8 cellular contexts compared by ENCODE assay signal in genomic region chr6:88963139-88964090, GRCh38. TPM values are rescaled to one million over a fixed set of nuclear protein-coding genes. Genes with fewer than 3 reads are reported as not detected.
DNase-seq lines count a peak whose midpoint lies in the region; ATAC-seq, FAIRE-seq and TF ChIP-seq lines count a peak whose summit lies in the region.

Gene RNGTT (minus strand): TSS chr6:88963618. CDS start chr6:88963409, 209 bp downstream.

- DNase-seq in GM12892 (ENCODE audit: insufficient read length) (peak; percentile 88), NCI-H146 (lab: John Stamatoyannopoulos, UW) (peak; percentile 98), T-helper 1 cell (peak; percentile 95 to 97 (median 96)), amniotic epithelial cell (ENCODE audit: low read depth) (peak; percentile 95), heart right ventricle (peak; percentile 99), posterior cingulate gyrus (peak; percentile 97 to 100 (median 98)), upper lobe of left lung (peak; percentile 98 to 100)

- no peaks in the 10 kb centered on the region for H3K36me3 ChIP-seq in heart right ventricle
- no peaks in the 10 kb centered on the region for H3K36me3 ChIP-seq in upper lobe of left lung

- 0% methylated on average over 74 of the region's 74 CpGs for WGBS in heart right ventricle, 2 donors
- whole genome bisulfite sequencing in upper lobe of left lung, 2 donors = 0 to 1% methylated on average over 50 to 62 of the region's 74 CpGs

- FAIRE-seq in GM12892 (lab: Jason Lieb, UNC) = peak; percentile 94

- peak within 1 kb of the TSS; percentile 3 to 89 (median 84) for H3K27ac ChIP-seq in heart right ventricle
- H3K27ac ChIP-seq in upper lobe of left lung = peak within 1 kb of the TSS; percentile 76 to 88 (median 82)

- TF ChIP-seq CTCF in heart right ventricle (IDR thresholded peaks at IDR 0.05) (no peak), upper lobe of left lung (IDR thresholded peaks at IDR 0.05) (no peak)

- H3K9me3 ChIP-seq in heart right ventricle (peaks cover 0 to 21% (median 13%) of the 10 kb centered on the region in 11 donors), upper lobe of left lung (peaks cover under 1 to 6% (median 4%) of the 10 kb centered on the region in 4 donors)

- H3K27me3 ChIP-seq in heart right ventricle (no peaks in the 10 kb centered on the region), upper lobe of left lung (no peaks in the 10 kb centered on the region)

- TF ChIP-seq EP300 in upper lobe of left lung (IDR thresholded peaks at IDR 0.05) = no peak

- peak; percentile 74; the same call in 1 of the 2 replicates for TF ChIP-seq POLR2A in GM12892 (IDR thresholded peaks at IDR 0.05; ENCODE audit: low read depth, low read length)
- peak in 1 of 4 donors; percentile 55 for TF ChIP-seq POLR2A in upper lobe of left lung (IDR thresholded peaks at IDR 0.05)

- intact Hi-C loops in heart right ventricle (cut with DNase I) (no loop called here), posterior cingulate gyrus (cut with DNase I) (loop anchor here (5.0 kb wide), 1 partner anchor 389 kb away; the partner anchor contains the start of gene UBE2J1)

- ATAC-seq in HG02852 (IDR thresholded peaks at IDR 0.05; ENCODE audit: unreplicated experiment) = peak; percentile 97
- ATAC-seq in heart right ventricle = peak; percentile 100
- peak; percentile 100 for ATAC-seq in upper lobe of left lung (ENCODE audit: low FRiP score in 2 of 2)

- H3K4me1 ChIP-seq in heart right ventricle (peaks cover 7 to 29% (median 19%) of the 10 kb centered on the region in 9 donors), upper lobe of left lung (peaks cover 12 to 23% (median 17%) of the 10 kb centered on the region in 4 donors)

- H3K4me3 ChIP-seq in heart right ventricle = peak within 1 kb of the TSS; percentile 68 to 94 (median 84)
- H3K4me3 ChIP-seq in upper lobe of left lung = peak within 1 kb of the TSS; percentile 76 to 97 (median 79)

RNA-seq across cellular contexts. Expression of gene RNGTT, which starts in this region (rescaled TPM):
- 17.2 TPM for polyA plus RNA-seq in GM12892 (2012; ENCODE audit: missing spikeins)
- total RNA-seq in heart right ventricle (10 to 100 TPM in 2 of 10 donors, 1 to 10 TPM in 8; 6.8 to 10.9 (median 9.0) TPM), upper lobe of left lung (10 to 100 TPM in 4 of 6 donors, 1 to 10 TPM in 2; 8.9 to 22.4 (median 12.5) TPM)
- 1 to 10 TPM; 3.1 to 4.5 TPM for polyA plus RNA-seq in heart right ventricle

Comparison
In these comparisons a context has a peak if more than half of its experiments do, and no peak if none do; other contexts are left out.
1. Peak in every context shown above with its lines: DNase-seq, ATAC-seq, H3K4me3 ChIP-seq and H3K27ac ChIP-seq.